Comparison of ENCODE assay signal across 8 cellular contexts in genomic region chr18:76524900-76525698, GRCh38. TPM values are rescaled to one million over a fixed set of nuclear protein-coding genes. Genes with fewer than 3 reads are reported as not detected.
DNase-seq lines count a peak whose midpoint lies in the region; ATAC-seq and TF ChIP-seq lines count a peak whose summit lies in the region.

No MANE protein-coding gene starts in this region.

- TF ChIP-seq CTCF in HEK293 (tag by site-specific recombination; IDR thresholded peaks at IDR 0.05): no peak

- H3K36me3 ChIP-seq in HEK293 (ENCODE audit: control insufficient read depth in 2 of 2, insufficient read depth in 1 of 2, low read length in 2 of 2) (no peaks in the 10 kb centered on the region), urinary bladder (ENCODE audit: insufficient read depth) (no peaks in the 10 kb centered on the region)

- CTCF ChIA-PET in HEK293 (lab: Yijun Ruan, JAX): interaction anchor here (0.6 kb wide), 1 partner anchor 40 kb away, joined by 3 read pairs; no protein-coding TSS in a partner anchor

- peaks cover 10% of the 10 kb centered on the region for H3K4me1 ChIP-seq in HEK293 (ENCODE audit: control insufficient read depth, insufficient read depth, low read length)
- no peaks in the 10 kb centered on the region for H3K4me1 ChIP-seq in urinary bladder (ENCODE audit: insufficient read depth)

- peak overlapping the region; percentile 52 for H3K4me3 ChIP-seq in HEK293 (ENCODE audit: low read depth, low read length)
- peak overlapping the region; percentile 30 for H3K4me3 ChIP-seq in urinary bladder (ENCODE audit: low read depth, low read length)

- H3K9me3 ChIP-seq in HEK293 (ENCODE audit: control insufficient read depth, insufficient read depth, low read depth, low read length): no peaks in the 10 kb centered on the region

- H3K27ac ChIP-seq in HEK293 (ENCODE audit: extremely low read depth, low read depth, low read length) (peak overlapping the region; percentile 31; the same call in 1 of the 2 replicates), urinary bladder (ENCODE audit: low read depth) (peak overlapping the region; percentile 40)

- POLR2A ChIA-PET in HEK293 (lab: Yijun Ruan, JAX): interaction anchor here (0.7 to 1.3 kb wide), 3 partner anchors 29 to 126 kb away, joined by 3 to 5 read pairs (median 3); no protein-coding TSS in a partner anchor

- DNase-seq in NCI-H510A (lab: John Stamatoyannopoulos, UW): peak; percentile 92
- peak; percentile 83 for DNase-seq in dedifferentiated amniotic fluid mesenchymal stem cell (ENCODE audit: extremely low spot score)
- peak; percentile 19 to 75 for DNase-seq in lung microvascular endothelial cell (ENCODE audit: low read depth in 2 of 2)
- no peak for DNase-seq in activated CD4-positive, CD25-positive, alpha-beta regulatory T cell treated with anti-CD3 and anti-CD28 coated beads, Interleukin-2, amount 50 U/mL, for 72 hours
- DNase-seq in SIG-M5 treated with dmso at 0.1 percent for 504 hours (lab: John Stamatoyannopoulos, UW; ENCODE audit: unreplicated experiment): no peak

- 22% methylated on average over 20 of the region's 20 CpGs for WGBS in urinary bladder

- ATAC-seq in activated CD4-positive, CD25-positive, alpha-beta regulatory T cell treated with anti-CD3 and anti-CD28 coated beads, Interleukin-2, amount 50 U/mL, for 24 hours: no peak

TF ChIP-seq in HEK293, 187 proteins besides CTCF, POLR2A, EP300 and RAD21 (continues in another document):
- TF ChIP-seq TSHZ1 (tag by site-specific recombination; IDR thresholded peaks at IDR 0.05; ENCODE audit: borderline replicate concordance) (no peak), ZBTB20 (tag by site-specific recombination; IDR thresholded peaks at IDR 0.05) (peak; percentile 61; the same call in 1 of the 2 replicates), IKZF3 (tag by site-specific recombination; IDR thresholded peaks at IDR 0.05) (peak; percentile 57; the same call in 1 of the 2 replicates), GLIS1 (tag by site-specific recombination; IDR thresholded peaks at IDR 0.05) (0 out of 2 replicates have a peak, but pooled peaks have one; percentile 11), ZNF600 (tag by site-specific recombination; IDR thresholded peaks at IDR 0.05) (peak; percentile 91), ZBTB26 (tag by site-specific recombination; optimal IDR thresholded peaks at IDR 0.05) (no peak), ZBTB48 (tag by site-specific recombination; IDR thresholded peaks at IDR 0.05) (peak; percentile 45; the same call in 1 of the 2 replicates), WT1 (tag by site-specific recombination; IDR thresholded peaks at IDR 0.05) (0 out of 2 replicates have a peak, but pooled peaks have one; percentile 46)
- TF ChIP-seq, protein P1, sequence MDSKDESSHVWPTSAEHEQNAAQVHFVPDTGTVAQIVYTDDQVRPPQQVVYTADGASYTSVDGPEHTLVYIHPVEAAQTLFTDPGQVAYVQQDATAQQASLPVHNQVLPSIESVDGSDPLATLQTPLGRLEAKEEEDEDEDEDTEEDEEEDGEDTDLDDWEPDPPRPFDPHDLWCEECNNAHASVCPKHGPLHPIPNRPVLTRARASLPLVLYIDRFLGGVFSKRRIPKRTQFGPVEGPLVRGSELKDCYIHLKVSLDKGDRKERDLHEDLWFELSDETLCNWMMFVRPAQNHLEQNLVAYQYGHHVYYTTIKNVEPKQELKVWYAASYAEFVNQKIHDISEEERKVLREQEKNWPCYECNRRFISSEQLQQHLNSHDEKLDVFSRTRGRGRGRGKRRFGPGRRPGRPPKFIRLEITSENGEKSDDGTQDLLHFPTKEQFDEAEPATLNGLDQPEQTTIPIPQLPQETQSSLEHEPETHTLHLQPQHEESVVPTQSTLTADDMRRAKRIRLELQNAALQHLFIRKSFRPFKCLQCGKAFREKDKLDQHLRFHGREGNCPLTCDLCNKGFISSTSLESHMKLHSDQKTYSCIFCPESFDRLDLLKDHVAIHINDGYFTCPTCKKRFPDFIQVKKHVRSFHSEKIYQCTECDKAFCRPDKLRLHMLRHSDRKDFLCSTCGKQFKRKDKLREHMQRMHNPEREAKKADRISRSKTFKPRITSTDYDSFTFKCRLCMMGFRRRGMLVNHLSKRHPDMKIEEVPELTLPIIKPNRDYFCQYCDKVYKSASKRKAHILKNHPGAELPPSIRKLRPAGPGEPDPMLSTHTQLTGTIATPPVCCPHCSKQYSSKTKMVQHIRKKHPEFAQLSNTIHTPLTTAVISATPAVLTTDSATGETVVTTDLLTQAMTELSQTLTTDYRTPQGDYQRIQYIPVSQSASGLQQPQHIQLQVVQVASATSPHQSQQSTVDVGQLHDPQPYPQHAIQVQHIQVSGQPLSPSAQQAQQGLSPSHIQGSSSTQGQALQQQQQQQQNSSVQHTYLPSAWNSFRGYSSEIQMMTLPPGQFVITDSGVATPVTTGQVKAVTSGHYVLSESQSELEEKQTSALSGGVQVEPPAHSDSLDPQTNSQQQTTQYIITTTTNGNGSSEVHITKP (tag by site-specific recombination; IDR thresholded peaks at IDR 0.05): peak; percentile 69; the same call in 1 of the 2 replicates
- TF ChIP-seq, protein P2, sequence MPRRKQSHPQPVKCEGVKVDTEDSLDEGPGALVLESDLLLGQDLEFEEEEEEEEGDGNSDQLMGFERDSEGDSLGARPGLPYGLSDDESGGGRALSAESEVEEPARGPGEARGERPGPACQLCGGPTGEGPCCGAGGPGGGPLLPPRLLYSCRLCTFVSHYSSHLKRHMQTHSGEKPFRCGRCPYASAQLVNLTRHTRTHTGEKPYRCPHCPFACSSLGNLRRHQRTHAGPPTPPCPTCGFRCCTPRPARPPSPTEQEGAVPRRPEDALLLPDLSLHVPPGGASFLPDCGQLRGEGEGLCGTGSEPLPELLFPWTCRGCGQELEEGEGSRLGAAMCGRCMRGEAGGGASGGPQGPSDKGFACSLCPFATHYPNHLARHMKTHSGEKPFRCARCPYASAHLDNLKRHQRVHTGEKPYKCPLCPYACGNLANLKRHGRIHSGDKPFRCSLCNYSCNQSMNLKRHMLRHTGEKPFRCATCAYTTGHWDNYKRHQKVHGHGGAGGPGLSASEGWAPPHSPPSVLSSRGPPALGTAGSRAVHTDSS (tag by site-specific recombination; IDR thresholded peaks at IDR 0.05): no peak
- TF ChIP-seq, protein P3, sequence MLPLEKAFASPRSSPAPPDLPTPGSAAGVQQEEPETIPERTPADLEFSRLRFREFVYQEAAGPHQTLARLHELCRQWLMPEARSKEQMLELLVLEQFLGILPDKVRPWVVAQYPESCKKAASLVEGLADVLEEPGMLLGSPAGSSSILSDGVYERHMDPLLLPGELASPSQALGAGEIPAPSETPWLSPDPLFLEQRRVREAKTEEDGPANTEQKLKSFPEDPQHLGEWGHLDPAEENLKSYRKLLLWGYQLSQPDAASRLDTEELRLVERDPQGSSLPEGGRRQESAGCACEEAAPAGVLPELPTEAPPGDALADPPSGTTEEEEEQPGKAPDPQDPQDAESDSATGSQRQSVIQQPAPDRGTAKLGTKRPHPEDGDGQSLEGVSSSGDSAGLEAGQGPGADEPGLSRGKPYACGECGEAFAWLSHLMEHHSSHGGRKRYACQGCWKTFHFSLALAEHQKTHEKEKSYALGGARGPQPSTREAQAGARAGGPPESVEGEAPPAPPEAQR (tag by site-specific recombination; IDR thresholded peaks at IDR 0.05): no peak

RNA-seq across cellular contexts. Expression of gene ZNF516, which starts 30.1 kb away (rescaled TPM):
- total RNA-seq in lung microvascular endothelial cell (9.8 and 12.7 TPM in 2 replicates), urinary bladder (30.5 TPM)
- polyA plus RNA-seq in urinary bladder: 16.1 TPM

Comparison
In these comparisons a context has a peak if more than half of its experiments do, and no peak if none do; other contexts are left out.
1. DNase-seq: peak in NCI-H510A (single experiment), dedifferentiated amniotic fluid mesenchymal stem cell (single experiment) and lung microvascular endothelial cell (2 of 2); none in activated CD4-positive, CD25-positive, alpha-beta regulatory T cell treated with anti-CD3 and anti-CD28 coated beads, Interleukin-2, amount 50 U/mL, for 72 hours (single experiment) and SIG-M5 treated with dmso at 0.1 percent for 504 hours (single experiment).